ENCODE assay signal across 16 cellular contexts in the genomic region with DNA sequence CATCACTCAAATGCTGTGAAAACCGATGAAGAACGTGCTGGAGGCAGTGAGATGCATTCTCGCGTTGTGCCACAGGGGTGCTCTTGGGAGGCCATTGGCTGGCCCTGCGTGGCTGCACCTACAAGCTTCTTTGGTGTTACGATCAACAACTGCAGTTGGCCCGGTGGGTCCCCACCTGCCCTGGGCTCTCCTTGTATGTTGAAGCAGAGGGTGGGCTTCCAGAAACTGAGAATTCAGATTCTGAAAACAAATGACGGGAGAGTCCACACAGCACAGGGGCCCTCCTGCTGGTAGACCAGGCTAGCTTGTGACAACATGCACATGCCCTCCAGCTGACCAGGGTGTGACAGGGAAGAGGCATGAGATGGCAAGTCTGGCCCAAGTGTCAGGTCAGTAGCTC. TPM values are rescaled to one million over a fixed set of nuclear protein-coding genes. Genes with fewer than 3 reads are reported as not detected.
DNase-seq lines count a peak whose midpoint lies in the region; ATAC-seq and TF ChIP-seq lines count a peak whose summit lies in the region.
"Had no signal": no experiment of that assay in that cellular context is flagged by ENCODE, and none has a peak within 500 bp of the region (broad histone marks: within the 10 kb centered on the region; RNA-seq: fewer than 3 reads in every experiment).

No MANE protein-coding gene starts in this region.

- no peak for TF ChIP-seq POLR2A in body of pancreas (IDR thresholded peaks at IDR 0.05)

- no peaks in the 10 kb centered on the region for H3K79me1 ChIP-seq in mesendoderm (ENCODE audit: low read length)

- H3K79me2 ChIP-seq in mesendoderm (ENCODE audit: control insufficient read depth, insufficient read depth, low read length): no peaks in the 10 kb centered on the region

- H2AK5ac ChIP-seq in mesendoderm (ENCODE audit: low read length): no peak overlapping the region

- H3K27me3 ChIP-seq in body of pancreas: no peaks in the 10 kb centered on the region
- no peaks in the 10 kb centered on the region for H3K27me3 ChIP-seq in mesendoderm (ENCODE audit: insufficient read depth, low read length, poor library complexity)
- H3K27me3 ChIP-seq: ovary had no signal

- peaks cover 4% of the 10 kb centered on the region for H3K9me3 Mint-ChIP-seq in activated T-cell treated with anti-CD3 and anti-CD28 coated beads, Interleukin-2, amount 50 U/mL, for 24 hours

- no peaks in the 10 kb centered on the region for H3K9me3 ChIP-seq in body of pancreas
- H3K9me3 ChIP-seq: ovary had no signal

- no peak overlapping the region for H3K4me3 Mint-ChIP-seq in activated T-cell treated with anti-CD3 and anti-CD28 coated beads, Interleukin-2, amount 50 U/mL, for 24 hours
- H3K4me3 Mint-ChIP-seq: activated B cell treated with CpG ODN at 0.5 μM for 24 hours had no signal

- no peak overlapping the region for H3K18ac ChIP-seq in mesendoderm (ENCODE audit: low read length)

- no peak overlapping the region for H2BK5ac ChIP-seq in mesendoderm (ENCODE audit: low read length)

- H3K56ac ChIP-seq in mesendoderm (ENCODE audit: low read length): no peak overlapping the region

- H3K9ac ChIP-seq in mesendoderm (ENCODE audit: low read length): no peak overlapping the region

- H3K36me3 ChIP-seq in body of pancreas (replicated peaks in 1 of 2; ENCODE audit: insufficient read depth in 1 of 2, low read depth in 2 of 2) (peaks cover 0 to 14% of the 10 kb centered on the region in 2 donors), mesendoderm (ENCODE audit: control insufficient read depth, insufficient read depth, low read length) (peaks cover 3% of the 10 kb centered on the region)
- H3K36me3 ChIP-seq: ovary had no signal

- H2BK120ac ChIP-seq in mesendoderm (ENCODE audit: low read depth, low read length): no peak overlapping the region

- no peak overlapping the region for H3K27ac Mint-ChIP-seq in activated T-cell treated with anti-CD3 and anti-CD28 coated beads, Interleukin-2, amount 50 U/mL, for 24 hours
- H3K27ac Mint-ChIP-seq: activated B cell treated with CpG ODN at 0.5 μM for 24 hours had no signal

- ATAC-seq in body of pancreas: no peak
- no peak for ATAC-seq in HG03196 (IDR thresholded peaks at IDR 0.05; ENCODE audit: unreplicated experiment)

- no peaks in the 10 kb centered on the region for H3K4me1 Mint-ChIP-seq in activated T-cell treated with anti-CD3 and anti-CD28 coated beads, Interleukin-2, amount 50 U/mL, for 24 hours (ENCODE audit: low read depth)
- H3K4me1 Mint-ChIP-seq: activated B cell treated with CpG ODN at 0.5 μM for 24 hours had no signal

- no peak overlapping the region for H3K23ac ChIP-seq in mesendoderm (ENCODE audit: low read length)

- peak; percentile 6 for DNase-seq in ELR (ENCODE audit: low read depth)
- DNase-seq in HT-29 (ENCODE audit: low spot score): peak; percentile 13
- no peak for DNase-seq in body of pancreas
- DNase-seq in mesendoderm: peak; percentile 54
- DNase-seq in islet precursor cell: no peak
- no peak for DNase-seq in NCI-H1092 treated with DMSO at 0.1 percent for 48 hours (lab: John Stamatoyannopoulos, UW)
- DNase-seq in activated T-cell treated with anti-CD3 and anti-CD28 coated beads, Interleukin-2, amount 50 U/mL, for 24 hours: no peak
- DNase-seq: activated B cell treated with CpG ODN at 0.5 μM for 24 hours; activated gamma-delta T cell treated with Interleukin-2 at 50 U/mL for 16 hours; DMS79 treated with DMSO at 0.1 percent for 48 hours; glutamatergic neuron; ovary; Right ventricle myocardium superior; stimulated activated naive CD4-positive, alpha-beta T cell had no signal

- no peak overlapping the region for H3K4me2 ChIP-seq in mesendoderm (ENCODE audit: low read length)

- WGBS in body of pancreas, 2 donors: 77 to 84% methylated on average over 8 of the region's 8 CpGs
- WGBS in mesendoderm (ENCODE audit: extremely low coverage, insufficient coverage, low lambda C conversion rate): no CpG with 5 or more reads among the region's 8 CpGs

- H3K27me3 Mint-ChIP-seq in activated T-cell treated with anti-CD3 and anti-CD28 coated beads, Interleukin-2, amount 50 U/mL, for 24 hours: peaks cover 23% of the 10 kb centered on the region

- H3K4ac ChIP-seq in mesendoderm (ENCODE audit: low read depth, low read length): no peak overlapping the region

- H4K8ac ChIP-seq in mesendoderm (ENCODE audit: low read depth, low read length): no peak overlapping the region

- H4K5ac ChIP-seq in mesendoderm (ENCODE audit: low read length): no peak overlapping the region

- H3K4me1 ChIP-seq in body of pancreas (peaks cover 15% of the 10 kb centered on the region), mesendoderm (ENCODE audit: control insufficient read depth, low read depth, low read length) (no peaks in the 10 kb centered on the region)

- TF ChIP-seq CTCF in body of pancreas (IDR thresholded peaks at IDR 0.05): peak in 6 of 7 experiments; percentile 6 to 31 (median 20)

- H2BK15ac ChIP-seq in mesendoderm (replicated peaks; ENCODE audit: low read depth): no peak overlapping the region

- H3K27ac ChIP-seq in body of pancreas (no peak overlapping the region), mesendoderm (ENCODE audit: low read depth, low read length) (no peak overlapping the region)
- H3K27ac ChIP-seq: ovary had no signal

- intact Hi-C loops in body of pancreas (cut with DNase I): no loop called here

- peaks cover 4% of the 10 kb centered on the region for H3K36me3 Mint-ChIP-seq in activated T-cell treated with anti-CD3 and anti-CD28 coated beads, Interleukin-2, amount 50 U/mL, for 24 hours (ENCODE audit: low read depth)

- H3K4me3 ChIP-seq in body of pancreas (no peak overlapping the region), mesendoderm (ENCODE audit: low read length) (no peak overlapping the region)
- H3K4me3 ChIP-seq: ovary had no signal

RNA-seq across cellular contexts. Expression of gene DDC, which starts 23.7 kb away (rescaled TPM):
- total RNA-seq in HT-29 (2014; rRNA removed; shearing (Covaris generic)): 9.1 and 11.9 TPM in 2 replicates
- 10 to 100 TPM in 1 of 2 donors, 1 to 10 TPM in 1; 6.6 to 17.1 TPM for total RNA-seq in body of pancreas
- polyA plus RNA-seq in mesendoderm (2013, experiment 1 of 2): 0.45 TPM
- polyA plus RNA-seq in mesendoderm (2013, experiment 2 of 2): 0.14 TPM
- total RNA-seq: activated B cell treated with CpG ODN at 0.5 μM for 24 hours, lung microvascular endothelial cell, Right ventricle myocardium superior had no signal

Comparison
In these comparisons a context has a peak if more than half of its experiments do, and no peak if none do; other contexts are left out.
1. DNase-seq: peak in ELR (single experiment), HT-29 (single experiment) and mesendoderm (single experiment); none in body of pancreas (0 of 4), islet precursor cell (single experiment), NCI-H1092 treated with DMSO at 0.1 percent for 48 hours (single experiment) and activated T-cell treated with anti-CD3 and anti-CD28 coated beads, Interleukin-2, amount 50 U/mL, for 24 hours (single experiment).